Comparison of ENCODE assay signal across 1 cellular context in genomic region chr1:153616144-153616884, GRCh38.
TF ChIP-seq lines count a peak whose summit lies in the region.

Gene S100A14, minus strand, starts transcription at chr1:153616325. Its CDS starts 467 bp downstream, at chr1:153615858.

TF ChIP-seq in HepG2, 621 proteins besides CTCF, POLR2A, EP300 and RAD21 (continued from another document and continues in another):
- no peak for TF ChIP-seq THRA (CRISPR knock-in tag; IDR thresholded peaks at IDR 0.05; ENCODE audit: borderline replicate concordance)
- no peak for TF ChIP-seq HNF1A (IDR thresholded peaks at IDR 0.05; ENCODE audit: low read depth)
- no peak for TF ChIP-seq HNF1A (CRISPR knock-in tag; IDR thresholded peaks at IDR 0.05; ENCODE audit: borderline replicate concordance)
- no peak for TF ChIP-seq STAG1 (CRISPR knock-in tag; IDR thresholded peaks at IDR 0.05)
- TF ChIP-seq TEF (CRISPR knock-in tag; IDR thresholded peaks at IDR 0.05) = no peak
- no peak for TF ChIP-seq ZNF180 (CRISPR knock-in tag; IDR thresholded peaks at IDR 0.05; ENCODE audit: borderline replicate concordance, low read depth)
- no peak for TF ChIP-seq CEBPB (IDR thresholded peaks at IDR 0.05; ENCODE audit: borderline replicate concordance, low read depth, low read length)
- TF ChIP-seq PHF20 (CRISPR knock-in tag; IDR thresholded peaks at IDR 0.05) = 0 out of 2 replicates have a peak, but pooled peaks have one; percentile 26
- no peak for TF ChIP-seq ZNF431 (CRISPR knock-in tag; IDR thresholded peaks at IDR 0.05; ENCODE audit: borderline replicate concordance, low read depth)
- TF ChIP-seq ZSCAN31 (CRISPR knock-in tag; IDR thresholded peaks at IDR 0.05; ENCODE audit: low read depth) = no peak
- TF ChIP-seq NFATC3 (CRISPR knock-in tag; IDR thresholded peaks at IDR 0.05) = no peak
- TF ChIP-seq AGO2 (optimal IDR thresholded peaks at IDR 0.05; ENCODE audit: low read depth, low read length) = no peak
- TF ChIP-seq ZNF639 (CRISPR knock-in tag; conservative IDR thresholded peaks at IDR 0.05) = no peak
- TF ChIP-seq ZNF317 (CRISPR knock-in tag; IDR thresholded peaks at IDR 0.05) = no peak
- no peak for TF ChIP-seq POGK (CRISPR knock-in tag; conservative IDR thresholded peaks at IDR 0.05)
- peak; percentile 32; the same call in 1 of the 2 replicates for TF ChIP-seq SAP130 (CRISPR knock-in tag; IDR thresholded peaks at IDR 0.05; ENCODE audit: low read depth)
- no peak for TF ChIP-seq SIN3A (IDR thresholded peaks at IDR 0.05; ENCODE audit: borderline replicate concordance, low read depth, low read length)
- TF ChIP-seq NBN (conservative IDR thresholded peaks at IDR 0.05) = no peak
- no peak for TF ChIP-seq SIN3B (IDR thresholded peaks at IDR 0.05; ENCODE audit: low read length)
- peak; percentile 34; the same call in 1 of the 2 replicates for TF ChIP-seq BORCS8-MEF2B (CRISPR knock-in tag; IDR thresholded peaks at IDR 0.05)
- no peak for TF ChIP-seq TGIF2 (CRISPR knock-in tag; IDR thresholded peaks at IDR 0.05)
- TF ChIP-seq ZNF761 (CRISPR knock-in tag; conservative IDR thresholded peaks at IDR 0.05) = no peak
- no peak for TF ChIP-seq ZSCAN20 (CRISPR knock-in tag; IDR thresholded peaks at IDR 0.05; ENCODE audit: borderline replicate concordance)
- TF ChIP-seq RNF2 (conservative IDR thresholded peaks at IDR 0.05; ENCODE audit: low read depth) = no peak
- no peak for TF ChIP-seq ZNF557 (CRISPR knock-in tag; IDR thresholded peaks at IDR 0.05)
- no peak for TF ChIP-seq ZNF816 (CRISPR knock-in tag; IDR thresholded peaks at IDR 0.05; ENCODE audit: borderline replicate concordance)
- no peak for TF ChIP-seq ZNF543 (CRISPR knock-in tag; IDR thresholded peaks at IDR 0.05)
- no peak for TF ChIP-seq RERE (CRISPR knock-in tag; IDR thresholded peaks at IDR 0.05; ENCODE audit: low read depth)
- no peak for TF ChIP-seq ZNF382 (CRISPR knock-in tag; IDR thresholded peaks at IDR 0.05; ENCODE audit: borderline replicate concordance)
- no peak for TF ChIP-seq ZNF263 (CRISPR knock-in tag; IDR thresholded peaks at IDR 0.05)
- TF ChIP-seq SIX1 (CRISPR knock-in tag; IDR thresholded peaks at IDR 0.05; ENCODE audit: borderline replicate concordance) = no peak
- no peak for TF ChIP-seq RFXANK (CRISPR knock-in tag; IDR thresholded peaks at IDR 0.05)
- TF ChIP-seq CREB1 (IDR thresholded peaks at IDR 0.05) = no peak
- TF ChIP-seq CREB1 (CRISPR knock-in tag; IDR thresholded peaks at IDR 0.05) = no peak
- TF ChIP-seq GATAD2A (CRISPR knock-in tag; IDR thresholded peaks at IDR 0.05) = 0 out of 2 replicates have a peak, but pooled peaks have one; percentile 20
- no peak for TF ChIP-seq ZBTB14 (CRISPR knock-in tag; IDR thresholded peaks at IDR 0.05)
- TF ChIP-seq HMG20A (CRISPR knock-in tag; IDR thresholded peaks at IDR 0.05; ENCODE audit: borderline replicate concordance) = no peak
- no peak for TF ChIP-seq HHEX (CRISPR knock-in tag; IDR thresholded peaks at IDR 0.05)
- TF ChIP-seq RCOR2 (CRISPR knock-in tag; IDR thresholded peaks at IDR 0.05) = no peak
- TF ChIP-seq MEF2D (CRISPR knock-in tag; IDR thresholded peaks at IDR 0.05) = no peak
- TF ChIP-seq ZNF562 (CRISPR knock-in tag; IDR thresholded peaks at IDR 0.05; ENCODE audit: borderline replicate concordance) = no peak
- no peak; the same call in 1 of the 2 replicates for TF ChIP-seq ZMAT3 (CRISPR knock-in tag; conservative IDR thresholded peaks at IDR 0.05)
- no peak for TF ChIP-seq FOXO4 (CRISPR knock-in tag; conservative IDR thresholded peaks at IDR 0.05)
- peak; percentile 47; the same call in 1 of the 2 replicates for TF ChIP-seq REPIN1 (CRISPR knock-in tag; IDR thresholded peaks at IDR 0.05; ENCODE audit: borderline replicate concordance, low read depth)
- TF ChIP-seq NCOA2 (CRISPR knock-in tag; IDR thresholded peaks at IDR 0.05) = no peak
- no peak for TF ChIP-seq TBX2 (CRISPR knock-in tag; IDR thresholded peaks at IDR 0.05; ENCODE audit: borderline replicate concordance)
